Comparison of ENCODE assay signal across 1 cellular context in genomic region chr1:155244368-155245162, GRCh38.
A peak's percentile ranks its signal among the peaks of the same experiment; 100 is the strongest.
TF ChIP-seq lines count a peak whose summit lies in the region.

No MANE protein-coding gene starts in this region.

TF ChIP-seq in K562, 482 proteins besides CTCF, POLR2A, EP300 and RAD21 (continued from another document and continues in another):
- TF ChIP-seq ZNF639 (CRISPR knock-in tag; conservative IDR thresholded peaks at IDR 0.05 in 1 of 2, IDR thresholded peaks at IDR 0.05 in 1 of 2): peak in 1 of 2 experiments; percentile 91; a peak in 2 of 4 replicates
- TF ChIP-seq ID3 (CRISPR knock-in tag; IDR thresholded peaks at IDR 0.05): no peak
- peak; percentile 98 for TF ChIP-seq ID3 (tag; IDR thresholded peaks at IDR 0.05)
- no peak for TF ChIP-seq SNAPC5 (CRISPR knock-in tag; IDR thresholded peaks at IDR 0.05)
- TF ChIP-seq MAZ (CRISPR knock-in tag; conservative IDR thresholded peaks at IDR 0.05 in 1 of 2, IDR thresholded peaks at IDR 0.05 in 1 of 2): peak; percentile 92 to 93
- TF ChIP-seq ZNF79 (CRISPR knock-in tag; IDR thresholded peaks at IDR 0.05; ENCODE audit: low read depth): 0 out of 2 replicates have a peak, but pooled peaks have one; percentile 30
- peak; percentile 94 for TF ChIP-seq CGGBP1 (CRISPR knock-in tag; IDR thresholded peaks at IDR 0.05)
- peak; percentile 70 for TF ChIP-seq MEIS2 (IDR thresholded peaks at IDR 0.05; ENCODE audit: partially characterized antibody)
- peak; percentile 88 for TF ChIP-seq TBP (optimal IDR thresholded peaks at IDR 0.05; ENCODE audit: low read depth, low read length)
- TF ChIP-seq COPS2 (conservative IDR thresholded peaks at IDR 0.05): no peak
- TF ChIP-seq ZNF696 (CRISPR knock-in tag; conservative IDR thresholded peaks at IDR 0.05): no peak
- no peak for TF ChIP-seq SRSF9 (IDR thresholded peaks at IDR 0.05; ENCODE audit: borderline replicate concordance, low read depth, low read length)
- TF ChIP-seq RB1 (IDR thresholded peaks at IDR 0.05; ENCODE audit: low read depth): peak; percentile 100
- TF ChIP-seq NKRF (IDR thresholded peaks at IDR 0.05; ENCODE audit: borderline replicate concordance): peak; percentile 82
- no peak for TF ChIP-seq CHCHD3 (CRISPR knock-in tag; IDR thresholded peaks at IDR 0.05)
- TF ChIP-seq CEBPG (CRISPR knock-in tag; IDR thresholded peaks at IDR 0.05): no peak
- no peak for TF ChIP-seq CEBPG (tag; conservative IDR thresholded peaks at IDR 0.05 in 1 of 2, IDR thresholded peaks at IDR 0.05 in 1 of 2)
- peak; percentile 38 to 51; a peak in 1 of 4 replicates for TF ChIP-seq ETV6 (IDR thresholded peaks at IDR 0.05; ENCODE audit: borderline replicate concordance in 1 of 2, low read depth in 2 of 2, low read length in 1 of 2)
- TF ChIP-seq ETV6 (CRISPR knock-in tag; IDR thresholded peaks at IDR 0.05; ENCODE audit: borderline replicate concordance): no peak
- no peak for TF ChIP-seq ZNF165 (CRISPR knock-in tag; IDR thresholded peaks at IDR 0.05; ENCODE audit: borderline replicate concordance)
- TF ChIP-seq ELF2 (CRISPR knock-in tag; IDR thresholded peaks at IDR 0.05): no peak
- TF ChIP-seq DIDO1 (tag; IDR thresholded peaks at IDR 0.05; ENCODE audit: low read depth): peak; percentile 97
- TF ChIP-seq ZC3H11A (IDR thresholded peaks at IDR 0.05; ENCODE audit: low read depth, low read length): no peak
- peak; percentile 56; the same call in 1 of the 2 replicates for TF ChIP-seq CBFB (CRISPR knock-in tag; IDR thresholded peaks at IDR 0.05)
- no peak for TF ChIP-seq ZBTB9 (CRISPR knock-in tag; IDR thresholded peaks at IDR 0.05)
- TF ChIP-seq SRSF3 (IDR thresholded peaks at IDR 0.05; ENCODE audit: insufficient read depth, low read length): no peak
- TF ChIP-seq ELF1 (tag; IDR thresholded peaks at IDR 0.05): peak; percentile 78
- TF ChIP-seq SIX5 (IDR thresholded peaks at IDR 0.05; ENCODE audit: borderline replicate concordance in 1 of 2, insufficient read depth in 1 of 2, low read depth in 1 of 2, low read length in 2 of 2): 0 out of 4 replicates have a peak, but pooled peaks of 1 of the 2 experiments have one; percentile 34
- TF ChIP-seq BCLAF1 (IDR thresholded peaks at IDR 0.05; ENCODE audit: borderline replicate concordance in 1 of 2, control insufficient read depth in 1 of 2, low read depth in 2 of 2, low read length in 1 of 2): peak in 1 of 2 experiments; percentile 77; a peak in 1 of 4 replicates
- TF ChIP-seq SNIP1 (IDR thresholded peaks at IDR 0.05; ENCODE audit: low read depth): no peak
- TF ChIP-seq KDM4B (IDR thresholded peaks at IDR 0.05; ENCODE audit: borderline replicate concordance in 2 of 2, low read depth in 1 of 2): peak in 1 of 2 experiments; percentile 56; a peak in 1 of 4 replicates
- no peak for TF ChIP-seq CBX8 (IDR thresholded peaks at IDR 0.05; ENCODE audit: borderline replicate concordance, extremely low read depth, low read depth, low read length, poor library complexity, severe bottlenecking)
- no peak for TF ChIP-seq YBX1 (IDR thresholded peaks at IDR 0.05)
- no peak for TF ChIP-seq ZNF518B (CRISPR knock-in tag; IDR thresholded peaks at IDR 0.05)
- no peak for TF ChIP-seq ZNF586 (CRISPR knock-in tag; conservative IDR thresholded peaks at IDR 0.05)
- no peak for TF ChIP-seq TCF15 (CRISPR knock-in tag; IDR thresholded peaks at IDR 0.05)
- peak; percentile 99 for TF ChIP-seq PHF21A (IDR thresholded peaks at IDR 0.05; ENCODE audit: borderline replicate concordance, low read depth)
- no peak; the same call in 1 of the 2 replicates for TF ChIP-seq HMG20A (CRISPR knock-in tag; conservative IDR thresholded peaks at IDR 0.05)
- TF ChIP-seq ATF3 (IDR thresholded peaks at IDR 0.05): no peak
- peak; percentile 93 for TF ChIP-seq ATF3 (CRISPR knock-in tag; conservative IDR thresholded peaks at IDR 0.05)
- TF ChIP-seq ZNF121 (CRISPR knock-in tag; conservative IDR thresholded peaks at IDR 0.05): 0 out of 2 replicates have a peak, but pooled peaks have one; percentile 33
- TF ChIP-seq CREB3 (tag; conservative IDR thresholded peaks at IDR 0.05; ENCODE audit: low read depth): no peak
- TF ChIP-seq CBFA2T2 (conservative IDR thresholded peaks at IDR 0.05): 0 out of 2 replicates have a peak, but pooled peaks have one; percentile 40
- peak; percentile 20 for TF ChIP-seq POU5F1 (IDR thresholded peaks at IDR 0.05; ENCODE audit: borderline replicate concordance, low read depth, low read length, partially characterized antibody)
- TF ChIP-seq TAF9B (IDR thresholded peaks at IDR 0.05; ENCODE audit: partially characterized antibody): peak; percentile 95
- TF ChIP-seq HOMEZ (CRISPR knock-in tag; IDR thresholded peaks at IDR 0.05): peak; percentile 19; the same call in 1 of the 2 replicates
- peak; percentile 100 for TF ChIP-seq CXXC5 (CRISPR knock-in tag; IDR thresholded peaks at IDR 0.05)
